ENCODE assay signal across 22 cellular contexts in genomic region chr20:49665796-49666195, GRCh38. TPM values are rescaled to one million over a fixed set of nuclear protein-coding genes. Genes with fewer than 3 reads are reported as not detected.
DNase-seq lines count a peak whose midpoint lies in the region; ATAC-seq and TF ChIP-seq lines count a peak whose summit lies in the region.
"Had no signal": no experiment of that assay in that cellular context is flagged by ENCODE, and none has a peak within 500 bp of the region (broad histone marks: within the 10 kb centered on the region; RNA-seq: fewer than 3 reads in every experiment).

No MANE protein-coding gene starts in this region.

- no peak for DNase-seq in CD4-positive, alpha-beta memory T cell
- DNase-seq in effector memory CD8-positive, alpha-beta T cell, result no peak
- DNase-seq in neural crest cell (ENCODE audit: low read depth, low spot score) (no peak), DMS79 treated with DMSO at 0.1 percent for 48 hours (lab: John Stamatoyannopoulos, UW) (no peak), vagina (ENCODE audit: extremely low spot score in 2 of 2) (no peak)
- no peak for DNase-seq in activated CD8-positive, alpha-beta memory T cell treated with anti-CD3 and anti-CD28 coated beads, Interleukin-2, amount 50 U/mL, for 4 hours
- DNase-seq: C1 segment of cervical spinal cord, DMS153, GM23248, NCI-H1048, NCI-H1417, NCI-H1694 treated with DMSO at 0.1 percent for 48 hours, NCI-H2081, NCI-H2227 treated with DMSO at 0.1 percent for 48 hours, NCI-H510A, NCI-H69, Peyer's patch, SHP77 treated with DMSO at 0.1 percent for 48 hours had no signal

- no peak overlapping the region for H3K27ac ChIP-seq in CD4-positive, alpha-beta memory T cell (ENCODE audit: low read depth, low read length)
- H3K27ac ChIP-seq in HUES48 (ENCODE audit: low read depth, low read length), result peak overlapping the region; percentile 4
- H3K27ac ChIP-seq in vagina, result no peak overlapping the region
- H3K27ac ChIP-seq: GM23248, Peyer's patch, SK-N-MC had no signal

- no peak overlapping the region for H3K4me3 ChIP-seq in CD4-positive, alpha-beta memory T cell (ENCODE audit: low read length in 2 of 2)
- H3K4me3 ChIP-seq in HUES48 (ENCODE audit: low read depth, low read length) (no peak overlapping the region), vagina (no peak overlapping the region)
- H3K4me3 ChIP-seq: GM23248, Peyer's patch, SK-N-MC had no signal

- no peaks in the 10 kb centered on the region for H3K9me3 Mint-ChIP-seq in CD4-positive, alpha-beta memory T cell
- no peaks in the 10 kb centered on the region for H3K9me3 Mint-ChIP-seq in effector memory CD8-positive, alpha-beta T cell
- no peaks in the 10 kb centered on the region for H3K9me3 Mint-ChIP-seq in neural crest cell

- CTCF ChIA-PET in CD4-positive, alpha-beta memory T cell (lab: Charles Lee; ENCODE audit: partially characterized antibody), result interaction anchor here (0.6 kb wide), 1 partner anchor 10 kb away, joined by 3 read pairs; no protein-coding TSS in a partner anchor

- peak overlapping the region in 5 of 7 donors; percentile 3 to 62 (median 35) for H3K27ac Mint-ChIP-seq in CD4-positive, alpha-beta memory T cell
- peak overlapping the region; percentile 39 to 97 for H3K27ac Mint-ChIP-seq in effector memory CD8-positive, alpha-beta T cell
- peak overlapping the region; percentile 10 for H3K27ac Mint-ChIP-seq in neural crest cell (ENCODE audit: unreplicated experiment)

- H3K4me3 Mint-ChIP-seq in CD4-positive, alpha-beta memory T cell, result no peak overlapping the region
- H3K4me3 Mint-ChIP-seq in effector memory CD8-positive, alpha-beta T cell, result no peak overlapping the region
- H3K4me3 Mint-ChIP-seq in neural crest cell, result no peak overlapping the region

- H3K36me3 ChIP-seq in CD4-positive, alpha-beta memory T cell (ENCODE audit: insufficient read depth, low read length), result no peaks in the 10 kb centered on the region
- H3K36me3 ChIP-seq in HUES48 (ENCODE audit: control insufficient read depth, insufficient read depth, low read length) (no peaks in the 10 kb centered on the region), vagina (no peaks in the 10 kb centered on the region)
- H3K36me3 ChIP-seq: Peyer's patch had no signal

- H3K27me3 Mint-ChIP-seq in CD4-positive, alpha-beta memory T cell, result no peaks in the 10 kb centered on the region
- H3K27me3 Mint-ChIP-seq in effector memory CD8-positive, alpha-beta T cell, result no peaks in the 10 kb centered on the region
- H3K27me3 Mint-ChIP-seq in neural crest cell (ENCODE audit: low read depth), result no peaks in the 10 kb centered on the region

- intact Hi-C loops in CD4-positive, alpha-beta memory T cell (cut with micrococcal nuclease), result no loop called here
- intact Hi-C loops in vagina (cut with DNase I), result no loop called here

- TF ChIP-seq POLR2A in vagina (IDR thresholded peaks at IDR 0.05), result no peak

- H3K27me3 ChIP-seq in CD4-positive, alpha-beta memory T cell (ENCODE audit: insufficient read depth, low read length), result no peaks in the 10 kb centered on the region
- H3K27me3 ChIP-seq in HUES48 (ENCODE audit: control insufficient read depth, insufficient read depth, low read length) (no peaks in the 10 kb centered on the region), vagina (no peaks in the 10 kb centered on the region)
- H3K27me3 ChIP-seq: Peyer's patch had no signal

- POLR2A ChIA-PET in CD4-positive, alpha-beta memory T cell (lab: Charles Lee; ENCODE audit: partially characterized antibody), result no interaction called here

- TF ChIP-seq CTCF in neural crest cell (conservative IDR thresholded peaks at IDR 0.05) (no peak), vagina (IDR thresholded peaks at IDR 0.05) (no peak)

- peaks cover 30 to 57% (median 44%) of the 10 kb centered on the region in 4 donors for H3K4me1 Mint-ChIP-seq in CD4-positive, alpha-beta memory T cell
- H3K4me1 Mint-ChIP-seq in effector memory CD8-positive, alpha-beta T cell (ENCODE audit: low read depth in 2 of 2), result peaks cover 43 to 75% of the 10 kb centered on the region in 2 donors
- H3K4me1 Mint-ChIP-seq in neural crest cell, result peaks cover 59% of the 10 kb centered on the region

- no peaks in the 10 kb centered on the region for H3K36me3 Mint-ChIP-seq in CD4-positive, alpha-beta memory T cell
- H3K36me3 Mint-ChIP-seq in effector memory CD8-positive, alpha-beta T cell (ENCODE audit: insufficient read depth), result peaks cover 21% of the 10 kb centered on the region
- no peaks in the 10 kb centered on the region for H3K36me3 Mint-ChIP-seq in neural crest cell (ENCODE audit: low read depth)

- H3K4me1 ChIP-seq in CD4-positive, alpha-beta memory T cell (ENCODE audit: insufficient read depth, low read length), result peaks cover 36% of the 10 kb centered on the region
- H3K4me1 ChIP-seq in HUES48 (ENCODE audit: control insufficient read depth, insufficient read depth, low read length) (peaks cover 44% of the 10 kb centered on the region), vagina (peaks cover 32% of the 10 kb centered on the region)

- no peaks in the 10 kb centered on the region for H3K9me3 ChIP-seq in CD4-positive, alpha-beta memory T cell (ENCODE audit: control insufficient read depth in 1 of 2, low read length in 2 of 2)
- H3K9me3 ChIP-seq in HUES48 (ENCODE audit: control insufficient read depth, insufficient read depth, low read length) (no peaks in the 10 kb centered on the region), vagina (no peaks in the 10 kb centered on the region)
- H3K9me3 ChIP-seq: Peyer's patch had no signal

- H3K9ac ChIP-seq in HUES48 (ENCODE audit: low read depth, low read length), result no peak overlapping the region
- H3K9ac ChIP-seq: GM23248 had no signal

- no peak for ATAC-seq in effector memory CD8-positive, alpha-beta T cell (replicated peaks)
- ATAC-seq in GM21723 (IDR thresholded peaks at IDR 0.05; ENCODE audit: unreplicated experiment), result no peak
- ATAC-seq: HCT116 had no signal

RNA-seq across cellular contexts. Expression of gene B4GALT5, which starts 47.9 kb away (rescaled TPM):
- total RNA-seq in CD4-positive, alpha-beta memory T cell, result 1 to 10 TPM; 5.5 to 6.2 TPM
- 1 to 10 TPM in 1 of 2 donors, under 1 TPM in 1; 0.43 to 2.4 TPM for polyA plus RNA-seq in CD4-positive, alpha-beta memory T cell
- total RNA-seq in neural crest cell, result 48.9 and 49.0 TPM in 2 replicates
- 17.9 TPM for total RNA-seq in vagina

Comparison
In these comparisons a context has a peak if more than half of its experiments do, and no peak if none do; other contexts are left out.
1. H3K27ac Mint-ChIP-seq: peak in every context shown above with its lines; median percentile 68 in effector memory CD8-positive, alpha-beta T cell; 35 in CD4-positive, alpha-beta memory T cell; 10 in neural crest cell.